15 cellular contexts compared by ENCODE assay signal in genomic region chr16:89293276-89294143, GRCh38.
DNase-seq lines count a peak whose midpoint lies in the region; ATAC-seq, FAIRE-seq and TF ChIP-seq lines count a peak whose summit lies in the region.
"Had no signal": no experiment of that assay in that cellular context is flagged by ENCODE, and none has a peak within 500 bp of the region (broad histone marks: within the 10 kb centered on the region; RNA-seq: fewer than 3 reads in every experiment).

No MANE protein-coding gene starts in this region.

- ATAC-seq in left ventricle myocardium superior (no peak), K562 (peak; percentile 53), left lung (peak; percentile 82), upper lobe of right lung (peak; percentile 68)

- TF ChIP-seq POLR2A in K562 (conservative IDR thresholded peaks at IDR 0.05) = no peak

- TF ChIP-seq CTCF in right atrium auricular region (IDR thresholded peaks at IDR 0.05) = no peak
- TF ChIP-seq CTCF in K562 (IDR thresholded peaks at IDR 0.05 in 2 of 3, conservative IDR thresholded peaks at IDR 0.05 in 1 of 3; ENCODE audit: insufficient read depth in 2 of 3, low read depth in 1 of 3, low read length in 3 of 3) = peak in 2 of 3 experiments; percentile 30 to 35; a peak in 4 of 6 replicates
- no peak for TF ChIP-seq CTCF in left lung (IDR thresholded peaks at IDR 0.05)
- TF ChIP-seq CTCF in upper lobe of right lung (IDR thresholded peaks at IDR 0.05) = no peak

- DNase-seq in left ventricle myocardium superior (peak; percentile 23), right atrium auricular region (ENCODE audit: low spot score) (no peak), K562 (ENCODE audit: extremely low read depth in 1 of 4, low spot score in 3 of 4) (peak; percentile 55 to 73 (median 65)), left lung (peak; percentile 49 to 83), upper lobe of right lung (no peak), NCI-H2196 (lab: John Stamatoyannopoulos, UW; ENCODE audit: unreplicated experiment) (no peak), ACHN (no peak)
- no peak for DNase-seq in activated CD4-positive, alpha-beta memory T cell treated with anti-CD3 and anti-CD28 coated beads, Interleukin-2, amount 10 ng/mL, durations not matched to agents 7 days and 5 days
- DNase-seq: NCI-H1694, NCI-H526 treated with DMSO at 0.1 percent for 48 hours, occipital lobe, uterus had no signal

- TF ChIP-seq EP300 in K562 (IDR thresholded peaks at IDR 0.05; ENCODE audit: low read length) = no peak

- CTCF ChIA-PET in K562 (lab: Yijun Ruan, JAX; ENCODE audit: low intra/inter-chr PET ratio) = no interaction called here
- CTCF ChIA-PET in activated CD4-positive, alpha-beta memory T cell treated with anti-CD3 and anti-CD28 coated beads, Interleukin-2, amount 10 ng/mL, durations not matched to agents 7 days and 5 days (lab: Charles Lee) = interaction anchor here (0.5 to 1.2 kb wide), 3 partner anchors 57 to 527 kb away, joined by 3 read pairs; no protein-coding TSS in a partner anchor

- H3K36me3 ChIP-seq in right atrium auricular region (peaks cover 12% of the 10 kb centered on the region), K562 (ENCODE audit: control insufficient read depth, insufficient read depth, low read length) (peaks cover 42% of the 10 kb centered on the region; the same call in 2 of the 3 replicates), left lung (peaks cover 0 to 47% of the 10 kb centered on the region in 2 donors), upper lobe of right lung (peaks cover 19% of the 10 kb centered on the region)
- H3K36me3 ChIP-seq: uterus had no signal

- H3K9me3 ChIP-seq in right atrium auricular region (no peaks in the 10 kb centered on the region), K562 (replicated peaks; ENCODE audit: control insufficient read depth, insufficient read depth, low read depth, low read length) (no peaks in the 10 kb centered on the region), left lung (no peaks in the 10 kb centered on the region), upper lobe of right lung (no peaks in the 10 kb centered on the region)
- H3K9me3 ChIP-seq: uterus had no signal

- H3K36me3 Mint-ChIP-seq in activated CD4-positive, alpha-beta memory T cell treated with anti-CD3 and anti-CD28 coated beads, Interleukin-2, amount 10 ng/mL, durations not matched to agents 7 days and 5 days (ENCODE audit: low read depth) = peaks cover 26% of the 10 kb centered on the region

- no peak overlapping the region for H2AFZ ChIP-seq in K562 (ENCODE audit: low read depth, low read length)

- H3K9ac ChIP-seq in K562 (ENCODE audit: insufficient read depth in 1 of 2, low read depth in 2 of 2, low read length in 2 of 2) = peak overlapping the region in 1 of 2 experiments; percentile 56; a peak in 2 of 4 replicates

- H3K4me3 Mint-ChIP-seq in activated CD4-positive, alpha-beta memory T cell treated with anti-CD3 and anti-CD28 coated beads, Interleukin-2, amount 10 ng/mL, durations not matched to agents 7 days and 5 days = no peak overlapping the region
- H3K4me3 Mint-ChIP-seq: activated naive CD4-positive, alpha-beta T cell treated with anti-CD3 and anti-CD28 coated beads, Interleukin-2, amount 50 U/mL, for 24 hours; mesothelial cell of epicardium had no signal

- no peaks in the 10 kb centered on the region for H3K27me3 Mint-ChIP-seq in activated CD4-positive, alpha-beta memory T cell treated with anti-CD3 and anti-CD28 coated beads, Interleukin-2, amount 10 ng/mL, durations not matched to agents 7 days and 5 days
- H3K27me3 Mint-ChIP-seq: activated naive CD4-positive, alpha-beta T cell treated with anti-CD3 and anti-CD28 coated beads, Interleukin-2, amount 50 U/mL, for 24 hours had no signal

- H3K9me1 ChIP-seq in K562 (ENCODE audit: control insufficient read depth, insufficient read depth, low read length) = peaks cover 16% of the 10 kb centered on the region

- in situ Hi-C loops in K562 (cut with MboI) (no loop called here), ACHN (cut with HindIII; ENCODE audit: low pct_ligation_motif_present, low pct_unique_long_range_greater_than_20kb, low sequenced_read_pairs) (no loop called here)

- H3K4me2 ChIP-seq in K562 (ENCODE audit: insufficient read depth, low read length) = no peak overlapping the region

- H3K79me2 ChIP-seq in K562 (ENCODE audit: control insufficient read depth, insufficient read depth, low read length) = peaks cover 69% of the 10 kb centered on the region

- intact Hi-C loops in left ventricle myocardium superior (cut with micrococcal nuclease) = no loop called here
- intact Hi-C loops in K562 (cut with micrococcal nuclease) = no loop called here
- intact Hi-C loops in left lung (cut with DNase I) = no loop called here
- intact Hi-C loops in upper lobe of right lung (cut with DNase I) = no loop called here

- WGBS in K562 (ENCODE audit: insufficient coverage, low coverage, missing lambda C conversion rate) = 61% methylated on average over 16 of the region's 28 CpGs

- POLR2A ChIA-PET in K562 (lab: Yijun Ruan, JAX) = interaction anchor here (0.6 to 2.4 kb wide), 8 partner anchors 8 to 195 kb away, joined by 3 to 14 read pairs (median 4); no protein-coding TSS in a partner anchor
- POLR2A ChIA-PET in activated CD4-positive, alpha-beta memory T cell treated with anti-CD3 and anti-CD28 coated beads, Interleukin-2, amount 10 ng/mL, durations not matched to agents 7 days and 5 days (lab: Charles Lee) = interaction anchor here (0.7 to 2.0 kb wide), 3 partner anchors 17 to 53 kb away, joined by 3 to 5 read pairs (median 4); no protein-coding TSS in a partner anchor

- FAIRE-seq in K562 (lab: Jason Lieb, UNC) = no peak
- FAIRE-seq: TTC549 had no signal

- H3K4me1 ChIP-seq in right atrium auricular region (peaks cover 0 to 46% of the 10 kb centered on the region in 2 donors), K562 (replicated peaks in 1 of 2; ENCODE audit: control insufficient read depth in 2 of 2, insufficient read depth in 2 of 2, low read length in 2 of 2) (peaks cover 8 to 58% of the 10 kb centered on the region in 2 experiments; a peak in 4 of 5 replicates), left lung (peaks cover 3 to 52% of the 10 kb centered on the region in 2 donors), upper lobe of right lung (peaks cover 20% of the 10 kb centered on the region)

- no peak for TF ChIP-seq RAD21 in K562 (CRISPR knock-in tag; conservative IDR thresholded peaks at IDR 0.05 in 1 of 2, IDR thresholded peaks at IDR 0.05 in 1 of 2)

- H3K27me3 ChIP-seq in right atrium auricular region (no peaks in the 10 kb centered on the region), K562 (ENCODE audit: control insufficient read depth in 2 of 2, insufficient read depth in 2 of 2, low read length in 2 of 2) (no peaks in the 10 kb centered on the region), left lung (no peaks in the 10 kb centered on the region), upper lobe of right lung (no peaks in the 10 kb centered on the region)
- H3K27me3 ChIP-seq: uterus had no signal

- H3K27ac ChIP-seq in right atrium auricular region (no peak overlapping the region), K562 (ENCODE audit: extremely low read depth, low read depth, low read length) (no peak overlapping the region), left lung (peak overlapping the region in 1 of 2 donors; percentile 37), upper lobe of right lung (peak overlapping the region; percentile 42)
- H3K27ac ChIP-seq: uterus had no signal

- H3K4me3 ChIP-seq in right atrium auricular region (no peak overlapping the region), K562 (no peak overlapping the region), left lung (no peak overlapping the region), upper lobe of right lung (no peak overlapping the region)
- H3K4me3 ChIP-seq: uterus had no signal

- BruUV-seq in K562 (replicated peaks; lab: Mats Ljungman, UMichigan) = no TSS peak

- H3K4me1 Mint-ChIP-seq in activated CD4-positive, alpha-beta memory T cell treated with anti-CD3 and anti-CD28 coated beads, Interleukin-2, amount 10 ng/mL, durations not matched to agents 7 days and 5 days = peaks cover 37% of the 10 kb centered on the region

- H4K20me1 ChIP-seq in K562 (replicated peaks; ENCODE audit: control insufficient read depth, insufficient read depth, low read length) = peaks cover 45% of the 10 kb centered on the region

- H3K9me3 Mint-ChIP-seq in activated CD4-positive, alpha-beta memory T cell treated with anti-CD3 and anti-CD28 coated beads, Interleukin-2, amount 10 ng/mL, durations not matched to agents 7 days and 5 days = no peaks in the 10 kb centered on the region
- H3K9me3 Mint-ChIP-seq: activated naive CD4-positive, alpha-beta T cell treated with anti-CD3 and anti-CD28 coated beads, Interleukin-2, amount 50 U/mL, for 24 hours; mesothelial cell of epicardium had no signal

- no peak overlapping the region for H3K27ac Mint-ChIP-seq in activated CD4-positive, alpha-beta memory T cell treated with anti-CD3 and anti-CD28 coated beads, Interleukin-2, amount 10 ng/mL, durations not matched to agents 7 days and 5 days
- H3K27ac Mint-ChIP-seq: mesothelial cell of epicardium had no signal

TF ChIP-seq in K562, 482 proteins besides CTCF, POLR2A, EP300 and RAD21 (continues in another document):
- TF ChIP-seq TFAP4 (CRISPR knock-in tag; IDR thresholded peaks at IDR 0.05; ENCODE audit: borderline replicate concordance) (peak; percentile 11; the same call in 1 of the 2 replicates), MTA1 (IDR thresholded peaks at IDR 0.05; ENCODE audit: borderline replicate concordance) (no peak), HDAC8 (tag; IDR thresholded peaks at IDR 0.05) (no peak), FUS (optimal IDR thresholded peaks at IDR 0.05; ENCODE audit: low read depth, low read length) (no peak), PCBP1 (IDR thresholded peaks at IDR 0.05; ENCODE audit: low read depth, low read length, poor library complexity, severe bottlenecking) (peak; percentile 50), NFRKB (IDR thresholded peaks at IDR 0.05; ENCODE audit: low read depth) (no peak), SNIP1 (IDR thresholded peaks at IDR 0.05; ENCODE audit: low read depth) (peak; percentile 62), ZBTB7A (IDR thresholded peaks at IDR 0.05; ENCODE audit: borderline replicate concordance, control insufficient read depth, low read depth, low read length) (no peak), ZNF77 (CRISPR knock-in tag; IDR thresholded peaks at IDR 0.05) (no peak), BCOR (IDR thresholded peaks at IDR 0.05) (no peak), DIDO1 (tag; IDR thresholded peaks at IDR 0.05; ENCODE audit: low read depth) (no peak), MYBL2 (IDR thresholded peaks at IDR 0.05; ENCODE audit: low read depth) (no peak), MYBL2 (CRISPR knock-in tag; IDR thresholded peaks at IDR 0.05; ENCODE audit: borderline replicate concordance) (no peak), NFATC3 (IDR thresholded peaks at IDR 0.05) (no peak)

Comparison
In these comparisons a context has a peak if more than half of its experiments do, and no peak if none do; other contexts are left out.
1. DNase-seq: peak in left ventricle myocardium superior (single experiment), K562 (4 of 4) and left lung (2 of 2); none in right atrium auricular region (single experiment), upper lobe of right lung (single experiment), NCI-H2196 (single experiment), ACHN (single experiment) and activated CD4-positive, alpha-beta memory T cell treated with anti-CD3 and anti-CD28 coated beads, Interleukin-2, amount 10 ng/mL, durations not matched to agents 7 days and 5 days (single experiment).
2. CTCF ChIP-seq: peak in K562 (2 of 3); none in right atrium auricular region (0 of 2), left lung (0 of 2) and upper lobe of right lung (single experiment).